Comparison of ENCODE assay signal across 33 cellular contexts in the genomic region with DNA sequence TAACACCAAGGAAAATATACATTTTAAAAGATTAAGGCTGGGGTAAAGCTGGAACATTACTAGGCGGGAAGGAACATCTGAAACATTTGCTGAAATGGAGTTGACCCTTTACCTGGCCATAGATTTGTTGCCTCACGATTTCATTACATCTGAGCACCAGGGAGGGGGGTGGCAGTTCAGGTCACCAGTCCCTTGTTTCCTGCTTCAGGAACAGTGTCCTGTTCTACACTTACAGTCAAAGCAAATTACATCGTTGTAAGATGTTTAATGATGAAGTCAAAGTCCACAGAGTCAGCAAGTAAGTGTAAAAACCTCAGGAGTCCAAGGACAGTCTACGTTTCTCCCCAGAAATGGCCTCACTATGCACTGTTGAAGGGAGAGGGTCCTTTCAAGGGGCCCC. TPM values are rescaled to one million over a fixed set of nuclear protein-coding genes. Genes with fewer than 3 reads are reported as not detected.
"Had no signal": no experiment of that assay in that cellular context is flagged by ENCODE, and none has a peak within 500 bp of the region (broad histone marks: within the 10 kb centered on the region; RNA-seq: fewer than 3 reads in every experiment).

No MANE protein-coding gene starts in this region.

- H3K27me3 Mint-ChIP-seq: effector memory CD8-positive, alpha-beta T cell; naive thymus-derived CD4-positive, alpha-beta T cell had no signal

- H3K9me3 Mint-ChIP-seq: effector memory CD8-positive, alpha-beta T cell; immature natural killer cell; mesothelial cell of epicardium; naive thymus-derived CD4-positive, alpha-beta T cell; nephron; stimulated activated effector memory CD8-positive, alpha-beta T cell treated with anti-CD3 and anti-CD28 coated beads, Interleukin-12 subunit alpha, Interleukin-12 subunit beta, amount 100 ng/mL, for 72 hours had no signal

- ATAC-seq: effector memory CD8-positive, alpha-beta T cell; heart right ventricle; naive thymus-derived CD4-positive, alpha-beta T cell; sciatic nerve; stimulated activated effector memory CD8-positive, alpha-beta T cell treated with anti-CD3 and anti-CD28 coated beads, Interleukin-12 subunit alpha, Interleukin-12 subunit beta, amount 100 ng/mL, for 72 hours had no signal

- H3K4me1 ChIP-seq: neural progenitor cell, testis had no signal

- H3K4me2 ChIP-seq: neural progenitor cell had no signal

- H3K9me3 ChIP-seq: esophagus squamous epithelium, heart right ventricle, testis, tibial artery, upper lobe of left lung had no signal

- H3K36me3 ChIP-seq: esophagus squamous epithelium, heart right ventricle, neural progenitor cell, tibial artery, upper lobe of left lung had no signal

- H3K27ac Mint-ChIP-seq: effector memory CD8-positive, alpha-beta T cell; immature natural killer cell; mesothelial cell of epicardium; nephron; neural progenitor cell; progenitor cell of endocrine pancreas; stimulated activated effector memory CD8-positive, alpha-beta T cell treated with anti-CD3 and anti-CD28 coated beads, Interleukin-12 subunit alpha, Interleukin-12 subunit beta, amount 100 ng/mL, for 72 hours had no signal

- DNase-seq: cortex of kidney; effector memory CD8-positive, alpha-beta T cell; erythroblast; esophagus squamous epithelium; foreskin melanocyte; glutamatergic neuron; heart right ventricle; hypothalamus; immature natural killer cell; kidney glomerular epithelial cell; mesenchymal stem cell; naive thymus-derived CD4-positive, alpha-beta T cell; stimulated activated CD4-positive, alpha-beta T cell treated with anti-CD3 and anti-CD28 coated beads, Interleukin-2, amount 100 ng/mL, for 24 hours; stimulated activated CD4-positive, alpha-beta T cell treated with anti-CD3 and anti-CD28 coated beads, Interleukin-4, amount 100 ng/mL, for 24 hours; stimulated activated naive CD4-positive, alpha-beta T cell treated with Interleukin-2 at 50 U/mL for 16 hours; substantia nigra; testis; upper lobe of left lung had no signal

- H3K27ac ChIP-seq: esophagus squamous epithelium, heart right ventricle, neural progenitor cell, parathyroid adenoma, testis, tibial artery, upper lobe of left lung had no signal

- H3K79me2 ChIP-seq: parathyroid adenoma had no signal

- H3K4me3 Mint-ChIP-seq: effector memory CD8-positive, alpha-beta T cell; immature natural killer cell; mesothelial cell of epicardium; naive thymus-derived CD4-positive, alpha-beta T cell; nephron; neural progenitor cell; stimulated activated effector memory CD8-positive, alpha-beta T cell treated with anti-CD3 and anti-CD28 coated beads, Interleukin-12 subunit alpha, Interleukin-12 subunit beta, amount 100 ng/mL, for 72 hours had no signal

- FAIRE-seq: endometrium, urothelium cell line had no signal

- H3K27me3 ChIP-seq: testis, tibial artery, upper lobe of left lung had no signal

- H3K4me3 ChIP-seq: esophagus squamous epithelium, heart right ventricle, neural progenitor cell, testis, tibial artery, upper lobe of left lung had no signal

- H2AFZ ChIP-seq: neural progenitor cell, parathyroid adenoma had no signal

- H3K36me3 Mint-ChIP-seq: immature natural killer cell, mesothelial cell of epicardium, neural progenitor cell had no signal

RNA-seq across cellular contexts. Expression of gene MCCD1, which starts 39.7 kb away (rescaled TPM):
- total RNA-seq: dermis microvascular lymphatic vessel endothelial cell; esophagus squamous epithelium; heart right ventricle; lung microvascular endothelial cell; mesothelial cell of epicardium; mucosa of gallbladder; naive thymus-derived CD4-positive, alpha-beta T cell; osteoblast; progenitor cell of endocrine pancreas; sciatic nerve; testis; upper lobe of left lung had no signal
- polyA plus RNA-seq: heart right ventricle; immature natural killer cell; liver; naive thymus-derived CD4-positive, alpha-beta T cell had no signal

RNA-seq across cellular contexts. Expression of gene ATP6V1G2, which starts 57.4 kb away (rescaled TPM):
- total RNA-seq: dermis microvascular lymphatic vessel endothelial cell had no signal
- polyA plus RNA-seq: immature natural killer cell had no signal
